Comparison of ENCODE assay signal across 1 cellular context in the genomic region with DNA sequence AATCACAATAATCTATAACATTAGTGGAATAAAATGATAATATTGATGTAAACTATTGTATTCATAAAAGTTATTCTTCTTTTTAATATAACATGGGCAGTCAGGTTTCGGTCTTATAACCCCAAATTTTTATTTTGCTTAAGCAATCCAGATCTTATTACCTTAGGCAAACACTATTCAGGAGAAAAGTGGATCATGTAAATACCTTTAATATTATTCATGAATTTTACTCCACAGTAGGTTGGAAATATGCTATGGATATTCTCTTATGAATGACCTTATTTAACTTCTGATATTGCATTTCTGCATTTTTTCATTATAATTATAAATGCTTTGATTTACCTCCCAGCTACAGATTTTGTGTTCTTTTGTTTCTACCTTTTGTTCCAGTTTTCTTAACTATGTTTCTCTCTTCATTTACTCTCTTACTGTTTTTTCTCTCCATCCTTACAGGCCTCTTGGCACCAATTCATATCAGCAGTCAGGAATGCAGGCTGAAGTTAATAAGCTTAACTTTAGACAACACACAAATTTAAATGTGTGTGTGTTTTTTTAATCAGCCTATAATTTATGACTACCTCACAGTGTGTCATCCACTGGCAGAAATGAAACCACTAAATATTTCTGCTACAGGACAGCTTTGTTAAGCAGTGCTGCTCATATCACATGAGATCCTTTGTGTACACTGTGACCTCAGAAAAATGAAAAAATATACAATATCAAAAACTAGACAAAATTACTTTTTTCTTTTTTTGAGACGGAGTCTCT.
TF ChIP-seq lines count a peak whose summit lies in the region.

No MANE protein-coding gene starts in this region.

TF ChIP-seq in HEK293, 187 proteins besides CTCF, POLR2A, EP300 and RAD21 (continued from another document):
- peak; percentile 44; the same call in 1 of the 2 replicates for TF ChIP-seq ZNF629 (tag by site-specific recombination; IDR thresholded peaks at IDR 0.05)
- TF ChIP-seq, protein P1, sequence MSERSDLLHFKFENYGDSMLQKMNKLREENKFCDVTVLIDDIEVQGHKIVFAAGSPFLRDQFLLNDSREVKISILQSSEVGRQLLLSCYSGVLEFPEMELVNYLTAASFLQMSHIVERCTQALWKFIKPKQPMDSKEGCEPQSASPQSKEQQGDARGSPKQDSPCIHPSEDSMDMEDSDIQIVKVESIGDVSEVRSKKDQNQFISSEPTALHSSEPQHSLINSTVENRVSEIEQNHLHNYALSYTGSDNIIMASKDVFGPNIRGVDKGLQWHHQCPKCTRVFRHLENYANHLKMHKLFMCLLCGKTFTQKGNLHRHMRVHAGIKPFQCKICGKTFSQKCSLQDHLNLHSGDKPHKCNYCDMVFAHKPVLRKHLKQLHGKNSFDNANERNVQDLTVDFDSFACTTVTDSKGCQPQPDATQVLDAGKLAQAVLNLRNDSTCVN (tag by site-specific recombination; optimal IDR thresholded peaks at IDR 0.05): no peak
- peak; percentile 47; the same call in 1 of the 2 replicates for TF ChIP-seq GLIS1 (tag by site-specific recombination; IDR thresholded peaks at IDR 0.05)
- TF ChIP-seq ZNF830 (tag by site-specific recombination; IDR thresholded peaks at IDR 0.05; ENCODE audit: low read depth): no peak
- no peak for TF ChIP-seq ZNF473 (tag by site-specific recombination; IDR thresholded peaks at IDR 0.05)
- TF ChIP-seq, protein P2, sequence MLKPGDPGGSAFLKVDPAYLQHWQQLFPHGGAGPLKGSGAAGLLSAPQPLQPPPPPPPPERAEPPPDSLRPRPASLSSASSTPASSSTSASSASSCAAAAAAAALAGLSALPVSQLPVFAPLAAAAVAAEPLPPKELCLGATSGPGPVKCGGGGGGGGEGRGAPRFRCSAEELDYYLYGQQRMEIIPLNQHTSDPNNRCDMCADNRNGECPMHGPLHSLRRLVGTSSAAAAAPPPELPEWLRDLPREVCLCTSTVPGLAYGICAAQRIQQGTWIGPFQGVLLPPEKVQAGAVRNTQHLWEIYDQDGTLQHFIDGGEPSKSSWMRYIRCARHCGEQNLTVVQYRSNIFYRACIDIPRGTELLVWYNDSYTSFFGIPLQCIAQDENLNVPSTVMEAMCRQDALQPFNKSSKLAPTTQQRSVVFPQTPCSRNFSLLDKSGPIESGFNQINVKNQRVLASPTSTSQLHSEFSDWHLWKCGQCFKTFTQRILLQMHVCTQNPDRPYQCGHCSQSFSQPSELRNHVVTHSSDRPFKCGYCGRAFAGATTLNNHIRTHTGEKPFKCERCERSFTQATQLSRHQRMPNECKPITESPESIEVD (tag by site-specific recombination; IDR thresholded peaks at IDR 0.05): peak; percentile 91
- TF ChIP-seq ZSCAN18 (tag by site-specific recombination; IDR thresholded peaks at IDR 0.05): no peak
- no peak for TF ChIP-seq ZEB2 (tag by site-specific recombination; IDR thresholded peaks at IDR 0.05)
- no peak for TF ChIP-seq KLF10 (tag by site-specific recombination; IDR thresholded peaks at IDR 0.05)
- TF ChIP-seq, protein P3, sequence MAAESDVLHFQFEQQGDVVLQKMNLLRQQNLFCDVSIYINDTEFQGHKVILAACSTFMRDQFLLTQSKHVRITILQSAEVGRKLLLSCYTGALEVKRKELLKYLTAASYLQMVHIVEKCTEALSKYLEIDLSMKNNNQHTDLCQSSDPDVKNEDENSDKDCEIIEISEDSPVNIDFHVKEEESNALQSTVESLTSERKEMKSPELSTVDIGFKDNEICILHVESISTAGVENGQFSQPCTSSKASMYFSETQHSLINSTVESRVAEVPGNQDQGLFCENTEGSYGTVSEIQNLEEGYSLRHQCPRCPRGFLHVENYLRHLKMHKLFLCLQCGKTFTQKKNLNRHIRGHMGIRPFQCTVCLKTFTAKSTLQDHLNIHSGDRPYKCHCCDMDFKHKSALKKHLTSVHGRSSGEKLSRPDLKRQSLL (tag by site-specific recombination; IDR thresholded peaks at IDR 0.05): no peak
- TF ChIP-seq SP2 (tag by site-specific recombination; IDR thresholded peaks at IDR 0.05): no peak
- no peak for TF ChIP-seq ZNF426 (tag by site-specific recombination; IDR thresholded peaks at IDR 0.05)
- no peak for TF ChIP-seq ZNF677 (tag by site-specific recombination; IDR thresholded peaks at IDR 0.05)
- peak; percentile 79 for TF ChIP-seq ZNF843 (tag by site-specific recombination; IDR thresholded peaks at IDR 0.05)
- no peak for TF ChIP-seq ZBTB48 (tag by site-specific recombination; IDR thresholded peaks at IDR 0.05)
- TF ChIP-seq, protein P4, sequence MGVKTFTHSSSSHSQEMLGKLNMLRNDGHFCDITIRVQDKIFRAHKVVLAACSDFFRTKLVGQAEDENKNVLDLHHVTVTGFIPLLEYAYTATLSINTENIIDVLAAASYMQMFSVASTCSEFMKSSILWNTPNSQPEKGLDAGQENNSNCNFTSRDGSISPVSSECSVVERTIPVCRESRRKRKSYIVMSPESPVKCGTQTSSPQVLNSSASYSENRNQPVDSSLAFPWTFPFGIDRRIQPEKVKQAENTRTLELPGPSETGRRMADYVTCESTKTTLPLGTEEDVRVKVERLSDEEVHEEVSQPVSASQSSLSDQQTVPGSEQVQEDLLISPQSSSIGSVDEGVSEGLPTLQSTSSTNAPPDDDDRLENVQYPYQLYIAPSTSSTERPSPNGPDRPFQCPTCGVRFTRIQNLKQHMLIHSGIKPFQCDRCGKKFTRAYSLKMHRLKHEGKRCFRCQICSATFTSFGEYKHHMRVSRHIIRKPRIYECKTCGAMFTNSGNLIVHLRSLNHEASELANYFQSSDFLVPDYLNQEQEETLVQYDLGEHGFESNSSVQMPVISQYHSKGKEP (tag by site-specific recombination; IDR thresholded peaks at IDR 0.05): peak; percentile 58
- no peak for TF ChIP-seq SP3 (tag by site-specific recombination; IDR thresholded peaks at IDR 0.05)
- TF ChIP-seq ZXDB (tag by site-specific recombination; IDR thresholded peaks at IDR 0.05): peak; percentile 70
- TF ChIP-seq ZNF624 (tag by site-specific recombination; IDR thresholded peaks at IDR 0.05): no peak
- TF ChIP-seq HOXD13 (CRISPR knock-in tag; IDR thresholded peaks at IDR 0.05; ENCODE audit: borderline replicate concordance): no peak
- TF ChIP-seq OSR2 (tag by site-specific recombination; IDR thresholded peaks at IDR 0.05): peak; percentile 80
- no peak for TF ChIP-seq REPIN1 (tag by site-specific recombination; IDR thresholded peaks at IDR 0.05; ENCODE audit: low read depth)
- no peak for TF ChIP-seq ZNF664 (tag by site-specific recombination; IDR thresholded peaks at IDR 0.05)
- TF ChIP-seq, protein P5, sequence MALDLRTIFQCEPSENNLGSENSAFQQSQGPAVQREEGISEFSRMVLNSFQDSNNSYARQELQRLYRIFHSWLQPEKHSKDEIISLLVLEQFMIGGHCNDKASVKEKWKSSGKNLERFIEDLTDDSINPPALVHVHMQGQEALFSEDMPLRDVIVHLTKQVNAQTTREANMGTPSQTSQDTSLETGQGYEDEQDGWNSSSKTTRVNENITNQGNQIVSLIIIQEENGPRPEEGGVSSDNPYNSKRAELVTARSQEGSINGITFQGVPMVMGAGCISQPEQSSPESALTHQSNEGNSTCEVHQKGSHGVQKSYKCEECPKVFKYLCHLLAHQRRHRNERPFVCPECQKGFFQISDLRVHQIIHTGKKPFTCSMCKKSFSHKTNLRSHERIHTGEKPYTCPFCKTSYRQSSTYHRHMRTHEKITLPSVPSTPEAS (tag by site-specific recombination; IDR thresholded peaks at IDR 0.05): 0 out of 2 replicates have a peak, but pooled peaks have one; percentile 23
- TF ChIP-seq ZNF449 (tag by site-specific recombination; IDR thresholded peaks at IDR 0.05): no peak
